ENCODE assay signal across 2 cellular contexts in the genomic region with DNA sequence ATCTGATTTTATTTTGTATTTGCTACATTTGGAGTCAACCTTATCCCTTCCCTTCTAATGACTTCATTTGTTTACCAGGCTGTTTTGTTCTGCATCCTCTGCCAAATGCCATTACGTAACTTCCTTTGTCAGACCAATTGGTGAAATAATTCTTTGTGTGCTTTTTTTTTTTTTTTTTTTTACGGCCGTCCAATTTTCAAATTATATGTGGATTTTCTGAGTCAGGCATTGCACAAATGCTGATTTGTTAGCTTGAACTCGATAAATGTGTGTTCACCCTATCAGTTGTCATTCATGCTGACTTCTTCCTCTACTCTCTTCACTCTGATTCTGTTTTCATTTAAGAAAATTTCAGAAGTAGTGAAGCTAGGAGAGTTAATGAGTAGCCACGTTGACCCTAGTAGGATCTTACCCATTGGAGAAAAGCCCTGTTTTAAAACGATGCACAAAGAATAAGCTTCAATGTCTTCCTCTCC.
TF ChIP-seq lines count a peak whose summit lies in the region.

No MANE protein-coding gene starts in this region.

TF ChIP-seq in SK-N-SH, 30 proteins besides CTCF, POLR2A, EP300 and RAD21 (continued from another document):
- TF ChIP-seq, protein P1, sequence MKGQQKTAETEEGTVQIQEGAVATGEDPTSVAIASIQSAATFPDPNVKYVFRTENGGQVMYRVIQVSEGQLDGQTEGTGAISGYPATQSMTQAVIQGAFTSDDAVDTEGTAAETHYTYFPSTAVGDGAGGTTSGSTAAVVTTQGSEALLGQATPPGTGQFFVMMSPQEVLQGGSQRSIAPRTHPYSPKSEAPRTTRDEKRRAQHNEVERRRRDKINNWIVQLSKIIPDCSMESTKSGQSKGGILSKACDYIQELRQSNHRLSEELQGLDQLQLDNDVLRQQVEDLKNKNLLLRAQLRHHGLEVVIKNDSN (IDR thresholded peaks at IDR 0.05; ENCODE audit: borderline replicate concordance, low read depth) = no peak
- TF ChIP-seq NRF1 (IDR thresholded peaks at IDR 0.05; ENCODE audit: low read depth, low read length) = no peak
- no peak for TF ChIP-seq EZH2phosphoT487 (IDR thresholded peaks at IDR 0.05; ENCODE audit: borderline replicate concordance, low read depth)

TF ChIP-seq in SK-N-SH treated with all-trans-retinoic acid at 6 μM for 48 hours, 23 proteins besides CTCF, POLR2A, EP300 and RAD21 (continued from another document):
- TF ChIP-seq, protein P2, sequence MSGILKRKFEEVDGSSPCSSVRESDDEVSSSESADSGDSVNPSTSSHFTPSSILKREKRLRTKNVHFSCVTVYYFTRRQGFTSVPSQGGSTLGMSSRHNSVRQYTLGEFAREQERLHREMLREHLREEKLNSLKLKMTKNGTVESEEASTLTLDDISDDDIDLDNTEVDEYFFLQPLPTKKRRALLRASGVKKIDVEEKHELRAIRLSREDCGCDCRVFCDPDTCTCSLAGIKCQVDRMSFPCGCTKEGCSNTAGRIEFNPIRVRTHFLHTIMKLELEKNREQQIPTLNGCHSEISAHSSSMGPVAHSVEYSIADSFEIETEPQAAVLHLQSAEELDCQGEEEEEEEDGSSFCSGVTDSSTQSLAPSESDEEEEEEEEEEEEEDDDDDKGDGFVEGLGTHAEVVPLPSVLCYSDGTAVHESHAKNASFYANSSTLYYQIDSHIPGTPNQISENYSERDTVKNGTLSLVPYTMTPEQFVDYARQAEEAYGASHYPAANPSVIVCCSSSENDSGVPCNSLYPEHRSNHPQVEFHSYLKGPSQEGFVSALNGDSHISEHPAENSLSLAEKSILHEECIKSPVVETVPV (CRISPR knock-in tag; IDR thresholded peaks at IDR 0.05) = no peak
